9 cellular contexts compared by ENCODE assay signal in the genomic region with DNA sequence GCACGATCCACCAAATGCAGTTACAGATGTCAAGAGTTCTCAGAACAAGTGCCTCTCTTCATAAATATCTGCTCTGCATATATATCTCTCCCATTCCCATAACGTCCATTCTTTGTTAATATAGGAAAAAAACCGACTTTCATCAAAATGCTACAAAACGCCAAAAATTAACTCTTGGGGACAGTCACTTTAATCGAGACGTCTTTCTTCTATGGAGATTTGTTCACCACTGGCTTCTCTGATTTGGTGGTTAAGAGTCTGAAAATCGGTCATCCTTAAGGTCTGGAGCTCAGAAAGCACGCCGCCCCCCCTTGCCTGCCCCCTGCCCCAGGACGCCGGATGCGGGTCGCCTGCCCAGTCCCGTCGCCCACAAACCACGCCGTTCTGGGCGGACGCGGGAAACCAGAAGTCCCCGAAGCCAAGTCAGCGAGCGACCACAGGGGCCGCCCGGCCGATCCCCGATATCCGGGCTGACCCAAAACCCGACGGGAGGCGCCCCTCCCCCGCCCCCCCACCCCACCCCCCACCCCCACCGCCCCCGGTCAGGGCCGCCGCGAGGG.
DNase-seq lines count a peak whose midpoint lies in the region; TF ChIP-seq lines count a peak whose summit lies in the region.
"Had no signal": no experiment of that assay in that cellular context is flagged by ENCODE, and none has a peak within 500 bp of the region (broad histone marks: within the 10 kb centered on the region; RNA-seq: fewer than 3 reads in every experiment).

No MANE protein-coding gene starts in this region.

- H3K4me2 ChIP-seq in mesenchymal stem cell (ENCODE audit: low read length, poor library complexity, severe bottlenecking), result peak overlapping the region; percentile 98

- no peak for DNase-seq in activated naive CD4-positive, alpha-beta T cell treated with anti-CD3 and anti-CD28 coated beads, Interleukin-2, amount 10 ng/mL, durations not matched to agents 7 days and 5 days
- no peak for DNase-seq in activated naive CD4-positive, alpha-beta T cell treated with Interleukin-2 at 50 U/mL for 16 hours
- peak; percentile 2 for DNase-seq in astrocyte of the hippocampus (ENCODE audit: low read depth, low spot score)
- DNase-seq in mesenchymal stem cell, result no peak
- DNase-seq in transverse colon, result no peak
- DNase-seq in effector CD4-positive, alpha-beta T cell, result no peak
- DNase-seq in uterus, result no peak
- no peak for DNase-seq in glomerular visceral epithelial cell (ENCODE audit: extremely low spot score)

- no peak overlapping the region for H3K27ac Mint-ChIP-seq in activated naive CD4-positive, alpha-beta T cell treated with anti-CD3 and anti-CD28 coated beads, Interleukin-2, amount 10 ng/mL, durations not matched to agents 7 days and 5 days

- no peak overlapping the region for H2AK5ac ChIP-seq in mesenchymal stem cell (ENCODE audit: low read length, severe bottlenecking)

- H3K27ac ChIP-seq in mesenchymal stem cell (ENCODE audit: low read length, poor library complexity, severe bottlenecking) (no peak overlapping the region), transverse colon (peak overlapping the region in 3 of 4 donors; percentile 73 to 81 (median 76)), uterus (no peak overlapping the region)

- H3K9ac ChIP-seq in mesenchymal stem cell (ENCODE audit: low read length), result no peak overlapping the region

- no peak for TF ChIP-seq EP300 in transverse colon (IDR thresholded peaks at IDR 0.05; ENCODE audit: low read depth)

- no peak overlapping the region for H3K14ac ChIP-seq in mesenchymal stem cell (ENCODE audit: low read length in 2 of 2)

- H3K4ac ChIP-seq in mesenchymal stem cell (ENCODE audit: low read depth in 1 of 2, low read length in 2 of 2), result no peak overlapping the region

- no peaks in the 10 kb centered on the region for H3K36me3 ChIP-seq in mesenchymal stem cell (ENCODE audit: control insufficient read depth in 1 of 2, insufficient read depth in 2 of 2, low read depth in 1 of 2, low read length in 2 of 2)
- H3K36me3 ChIP-seq in transverse colon, result no peaks in the 10 kb centered on the region
- no peaks in the 10 kb centered on the region for H3K36me3 ChIP-seq in uterus

- no peaks in the 10 kb centered on the region for H3K9me3 Mint-ChIP-seq in activated naive CD4-positive, alpha-beta T cell treated with anti-CD3 and anti-CD28 coated beads, Interleukin-2, amount 10 ng/mL, durations not matched to agents 7 days and 5 days

- H4K8ac ChIP-seq in mesenchymal stem cell (ENCODE audit: low read length), result no peak overlapping the region

- H3K23ac ChIP-seq in mesenchymal stem cell (ENCODE audit: low read length in 2 of 2), result no peak overlapping the region

- peak overlapping the region; percentile 29 for H3K4me3 Mint-ChIP-seq in activated naive CD4-positive, alpha-beta T cell treated with anti-CD3 and anti-CD28 coated beads, Interleukin-2, amount 10 ng/mL, durations not matched to agents 7 days and 5 days

- in situ Hi-C loops in transverse colon (cut with MboI; ENCODE audit: low pct_ligation_motif_present in 1 of 4, low pct_unique_long_range_greater_than_20kb in 1 of 4, low sequenced_read_pairs in 3 of 4), result no loop called here

- H3K4me3 ChIP-seq in mesenchymal stem cell (ENCODE audit: insufficient read depth in 1 of 2, low read depth in 1 of 2, low read length in 2 of 2) (peak overlapping the region in 1 of 2 experiments; percentile 68), transverse colon (peak overlapping the region; percentile 40 to 76 (median 62)), uterus (peak overlapping the region in 1 of 2 donors; percentile 14)
- H3K4me3 ChIP-seq: K562 had no signal

- no peak for TF ChIP-seq POLR2A in transverse colon (IDR thresholded peaks at IDR 0.05)
- no peak for TF ChIP-seq POLR2A in uterus (IDR thresholded peaks at IDR 0.05)

- H3K9me3 ChIP-seq in mesenchymal stem cell (ENCODE audit: control insufficient read depth, low read length) (no peaks in the 10 kb centered on the region), transverse colon (no peaks in the 10 kb centered on the region), uterus (no peaks in the 10 kb centered on the region)

- CTCF ChIA-PET in activated naive CD4-positive, alpha-beta T cell treated with anti-CD3 and anti-CD28 coated beads, Interleukin-2, amount 10 ng/mL, durations not matched to agents 7 days and 5 days (lab: Charles Lee), result no interaction called here

- TF ChIP-seq CTCF in transverse colon (IDR thresholded peaks at IDR 0.05), result no peak
- no peak for TF ChIP-seq CTCF in uterus (IDR thresholded peaks at IDR 0.05)

- H3K4me1 Mint-ChIP-seq in activated naive CD4-positive, alpha-beta T cell treated with anti-CD3 and anti-CD28 coated beads, Interleukin-2, amount 10 ng/mL, durations not matched to agents 7 days and 5 days, result peaks cover 7% of the 10 kb centered on the region

- no peak overlapping the region for H3K18ac ChIP-seq in mesenchymal stem cell (ENCODE audit: low read depth in 1 of 2, low read length in 2 of 2)

- no peak overlapping the region for H4K91ac ChIP-seq in mesenchymal stem cell (ENCODE audit: low read length)

- H2AFZ ChIP-seq in mesenchymal stem cell (ENCODE audit: low read depth, low read length), result no peak overlapping the region

- H2BK12ac ChIP-seq in mesenchymal stem cell (ENCODE audit: low read length in 2 of 2), result no peak overlapping the region

- 14% methylated on average over 11 of the region's 37 CpGs for WGBS in mesenchymal stem cell
- WGBS in transverse colon (ENCODE audit: low coverage in 1 of 2), 2 donors, result 8 to 9% methylated on average over 6 to 18 of the region's 37 CpGs

- intact Hi-C loops in transverse colon (cut with DNase I; ENCODE audit: low total_unique reads), result loop anchor here (10.0 kb wide), 1 partner anchor 295 kb away; no protein-coding TSS in a partner anchor
- intact Hi-C loops in uterus (cut with DNase I; ENCODE audit: low total_unique reads), result no loop called here

- H2BK120ac ChIP-seq in mesenchymal stem cell (ENCODE audit: low read depth, low read length), result no peak overlapping the region

- H3K79me1 ChIP-seq in mesenchymal stem cell (replicated peaks; ENCODE audit: low read length, poor library complexity, severe bottlenecking), result peaks cover 1% of the 10 kb centered on the region

- peaks cover 19% of the 10 kb centered on the region for H3K4me1 ChIP-seq in mesenchymal stem cell (ENCODE audit: control insufficient read depth, insufficient read depth, low read depth, low read length)
- peaks cover 5 to 32% (median 16%) of the 10 kb centered on the region in 4 donors for H3K4me1 ChIP-seq in transverse colon
- peaks cover 0 to 11% of the 10 kb centered on the region in 2 donors for H3K4me1 ChIP-seq in uterus

- H3K27me3 ChIP-seq in mesenchymal stem cell (ENCODE audit: control insufficient read depth in 1 of 2, insufficient read depth in 1 of 2, low read length in 2 of 2) (peaks cover 44 to 61% of the 10 kb centered on the region in 2 experiments), transverse colon (peaks cover 53% of the 10 kb centered on the region), uterus (peaks cover 0 to 26% of the 10 kb centered on the region in 2 donors)

- H2BK5ac ChIP-seq in mesenchymal stem cell (ENCODE audit: low read depth, low read length, poor library complexity, severe bottlenecking), result no peak overlapping the region

- H3K36me3 Mint-ChIP-seq in activated naive CD4-positive, alpha-beta T cell treated with anti-CD3 and anti-CD28 coated beads, Interleukin-2, amount 10 ng/mL, durations not matched to agents 7 days and 5 days, result no peaks in the 10 kb centered on the region

- peaks cover 69% of the 10 kb centered on the region for H3K27me3 Mint-ChIP-seq in activated naive CD4-positive, alpha-beta T cell treated with anti-CD3 and anti-CD28 coated beads, Interleukin-2, amount 10 ng/mL, durations not matched to agents 7 days and 5 days

- H2BK15ac ChIP-seq in mesenchymal stem cell (ENCODE audit: low read depth, poor library complexity, severe bottlenecking), result no peak overlapping the region

Comparison
In these comparisons a context has a peak if more than half of its experiments do, and no peak if none do; other contexts are left out.
1. H3K27ac ChIP-seq: peak in transverse colon (3 of 4); none in mesenchymal stem cell (single experiment) and uterus (0 of 2).